Comparison of ENCODE assay signal across 1 cellular context in genomic region chr2:119517433-119517832, GRCh38.
TF ChIP-seq lines count a peak whose summit lies in the region.

No MANE protein-coding gene starts in this region.

TF ChIP-seq in HepG2, 621 proteins besides CTCF, POLR2A, EP300 and RAD21 (continued from another document and continues in another):
- TF ChIP-seq NONO (IDR thresholded peaks at IDR 0.05) (no peak), NONO (CRISPR knock-in tag; conservative IDR thresholded peaks at IDR 0.05) (no peak), MXI1 (IDR thresholded peaks at IDR 0.05; ENCODE audit: borderline replicate concordance, low read depth, low read length) (no peak), DMAP1 (CRISPR knock-in tag; IDR thresholded peaks at IDR 0.05) (no peak), CBX1 (IDR thresholded peaks at IDR 0.05; ENCODE audit: low read depth) (no peak), GZF1 (CRISPR knock-in tag; IDR thresholded peaks at IDR 0.05) (no peak), SP2 (CRISPR knock-in tag; IDR thresholded peaks at IDR 0.05) (no peak), MAX (IDR thresholded peaks at IDR 0.05) (no peak), MAZ (IDR thresholded peaks at IDR 0.05; ENCODE audit: borderline replicate concordance, low read depth, low read length) (no peak), MAZ (CRISPR knock-in tag; IDR thresholded peaks at IDR 0.05; ENCODE audit: low read depth) (no peak), XRCC5 (optimal IDR thresholded peaks at IDR 0.05; ENCODE audit: low read length) (peak; percentile 83), ZNF430 (CRISPR knock-in tag; IDR thresholded peaks at IDR 0.05) (no peak), ZNF142 (CRISPR knock-in tag; IDR thresholded peaks at IDR 0.05) (no peak), NCOA5 (CRISPR knock-in tag; IDR thresholded peaks at IDR 0.05) (no peak), ZNF839 (CRISPR knock-in tag; IDR thresholded peaks at IDR 0.05; ENCODE audit: borderline replicate concordance) (no peak), ZSCAN20 (CRISPR knock-in tag; IDR thresholded peaks at IDR 0.05; ENCODE audit: borderline replicate concordance) (no peak), STAG1 (CRISPR knock-in tag; IDR thresholded peaks at IDR 0.05) (peak; percentile 69), SIN3B (IDR thresholded peaks at IDR 0.05; ENCODE audit: low read length) (no peak), HNRNPH1 (optimal IDR thresholded peaks at IDR 0.05; ENCODE audit: low read depth, low read length) (no peak), HHEX (CRISPR knock-in tag; IDR thresholded peaks at IDR 0.05) (no peak), FOXK1 (CRISPR knock-in tag; IDR thresholded peaks at IDR 0.05; ENCODE audit: borderline replicate concordance, low read depth) (peak; percentile 34; the same call in 1 of the 2 replicates), ZNF678 (CRISPR knock-in tag; IDR thresholded peaks at IDR 0.05) (no peak), KLF15 (CRISPR knock-in tag; IDR thresholded peaks at IDR 0.05; ENCODE audit: borderline replicate concordance) (no peak), NAIF1 (CRISPR knock-in tag; IDR thresholded peaks at IDR 0.05; ENCODE audit: borderline replicate concordance) (no peak), RBM39 (IDR thresholded peaks at IDR 0.05; ENCODE audit: low read depth, low read length, poor library complexity, severe bottlenecking) (no peak), ZNF562 (CRISPR knock-in tag; IDR thresholded peaks at IDR 0.05; ENCODE audit: borderline replicate concordance) (no peak), ZNF350 (CRISPR knock-in tag; IDR thresholded peaks at IDR 0.05; ENCODE audit: borderline replicate concordance, low read depth) (no peak), STAT6 (CRISPR knock-in tag; IDR thresholded peaks at IDR 0.05; ENCODE audit: borderline replicate concordance) (no peak), CHCHD3 (CRISPR knock-in tag; IDR thresholded peaks at IDR 0.05) (no peak), AGO1 (IDR thresholded peaks at IDR 0.05; ENCODE audit: low read depth, low read length, poor library complexity, severe bottlenecking) (no peak), HDAC2 (CRISPR knock-in tag; IDR thresholded peaks at IDR 0.05) (no peak), GATAD1 (CRISPR knock-in tag; IDR thresholded peaks at IDR 0.05) (no peak), KDM6A (CRISPR knock-in tag; IDR thresholded peaks at IDR 0.05; ENCODE audit: low read depth) (no peak), NFE2L1 (CRISPR knock-in tag; IDR thresholded peaks at IDR 0.05; ENCODE audit: borderline replicate concordance) (no peak), MIER3 (CRISPR knock-in tag; IDR thresholded peaks at IDR 0.05; ENCODE audit: borderline replicate concordance) (no peak), ZNF800 (CRISPR knock-in tag; IDR thresholded peaks at IDR 0.05) (no peak), FOSL2 (CRISPR knock-in tag; IDR thresholded peaks at IDR 0.05) (no peak), PLSCR1 (CRISPR knock-in tag; IDR thresholded peaks at IDR 0.05; ENCODE audit: borderline replicate concordance) (no peak), TBP (CRISPR knock-in tag; IDR thresholded peaks at IDR 0.05) (no peak), ELF3 (CRISPR knock-in tag; IDR thresholded peaks at IDR 0.05) (0 out of 2 replicates have a peak, but pooled peaks have one; percentile 14), HMGXB4 (CRISPR knock-in tag; IDR thresholded peaks at IDR 0.05; ENCODE audit: borderline replicate concordance in 1 of 2, low read depth in 1 of 2) (0 out of 4 replicates have a peak, but pooled peaks have one; percentile 30 to 35), HIVEP1 (CRISPR knock-in tag; IDR thresholded peaks at IDR 0.05) (no peak), ZNF496 (CRISPR knock-in tag; IDR thresholded peaks at IDR 0.05; ENCODE audit: insufficient replicate concordance) (no peak), ZNF580 (CRISPR knock-in tag; IDR thresholded peaks at IDR 0.05; ENCODE audit: borderline replicate concordance, low read depth) (no peak; the same call in 1 of the 2 replicates), PPARG (CRISPR knock-in tag; conservative IDR thresholded peaks at IDR 0.05) (no peak), SPEN (CRISPR knock-in tag; IDR thresholded peaks at IDR 0.05; ENCODE audit: low read depth) (no peak), ARID5B (CRISPR knock-in tag; IDR thresholded peaks at IDR 0.05) (no peak), JDP2 (CRISPR knock-in tag; IDR thresholded peaks at IDR 0.05; ENCODE audit: borderline replicate concordance) (no peak), ZNF720 (CRISPR knock-in tag; IDR thresholded peaks at IDR 0.05) (no peak), FOXO1 (CRISPR knock-in tag; IDR thresholded peaks at IDR 0.05) (peak; percentile 50; the same call in 1 of the 2 replicates), KDM5A (IDR thresholded peaks at IDR 0.05; ENCODE audit: borderline replicate concordance, low read length) (no peak), TAF15 (IDR thresholded peaks at IDR 0.05; ENCODE audit: low read depth, low read length, poor library complexity, severe bottlenecking) (no peak), LBX2 (CRISPR knock-in tag; IDR thresholded peaks at IDR 0.05; ENCODE audit: borderline replicate concordance) (no peak), ZBTB7A (CRISPR knock-in tag; IDR thresholded peaks at IDR 0.05) (no peak), MAFF (IDR thresholded peaks at IDR 0.05; ENCODE audit: low read depth, low read length) (no peak)
